ENCODE assay signal across 8 cellular contexts in genomic region chr14:50045039-50045711, GRCh38.
DNase-seq lines count a peak whose midpoint lies in the region; ATAC-seq and TF ChIP-seq lines count a peak whose summit lies in the region.

No MANE protein-coding gene starts in this region.

- no peak overlapping the region for H3K27ac ChIP-seq in OCI-LY3 (ENCODE audit: low read length)
- peak overlapping the region; percentile 84 for H3K27ac ChIP-seq in left ventricle myocardium inferior (replicated peaks)

- no peak overlapping the region; the same call in 1 of the 2 replicates for H3K9ac ChIP-seq in OCI-LY3 (ENCODE audit: low read length)

- H3K36me3 ChIP-seq in OCI-LY3 (replicated peaks; ENCODE audit: low read depth, low read length) (peaks cover 8% of the 10 kb centered on the region), left ventricle myocardium inferior (no peaks in the 10 kb centered on the region)

- no peak overlapping the region for H3K4me2 ChIP-seq in OCI-LY3 (ENCODE audit: low read length)

- H3K4me3 ChIP-seq in OCI-LY3 (ENCODE audit: low read length) (no peak overlapping the region), left ventricle myocardium inferior (no peak overlapping the region)

- H4K20me1 ChIP-seq in OCI-LY3 (ENCODE audit: insufficient read depth, low read length), result no peaks in the 10 kb centered on the region

- H3K27me3 ChIP-seq in OCI-LY3 (ENCODE audit: low read depth, low read length), result no peaks in the 10 kb centered on the region
- no peaks in the 10 kb centered on the region for H3K27me3 ChIP-seq in left ventricle myocardium inferior (ENCODE audit: low read depth)

- intact Hi-C loops in left ventricle myocardium inferior (cut with micrococcal nuclease), result no loop called here

- H3K9me3 ChIP-seq in OCI-LY3 (ENCODE audit: insufficient read depth, low read length) (no peaks in the 10 kb centered on the region), left ventricle myocardium inferior (replicated peaks) (peaks cover 7% of the 10 kb centered on the region)

- DNase-seq in activated effector memory CD4-positive, alpha-beta T cell treated with anti-CD3 and anti-CD28 coated beads, Interleukin-2, amount 50 U/mL, for 16 hours, result peak; percentile 88
- DNase-seq in left ventricle myocardium inferior (peak; percentile 74), NCI-H1092 treated with DMSO at 0.1 percent for 48 hours (lab: John Stamatoyannopoulos, UW) (no peak), DMS153 treated with DMSO at 0.1 percent for 48 hours (lab: John Stamatoyannopoulos, UW; ENCODE audit: unreplicated experiment) (no peak)
- DNase-seq in stimulated activated CD4-positive, alpha-beta T cell treated with anti-CD3 and anti-CD28 coated beads, Interleukin-4, amount 100 ng/mL, for 4 hours, result peak; percentile 42 to 64

- H2AFZ ChIP-seq in OCI-LY3 (ENCODE audit: low read depth, low read length), result peak overlapping the region; percentile 62; the same call in 1 of the 2 replicates

- peak; percentile 40 for ATAC-seq in GM18499 (IDR thresholded peaks at IDR 0.05; ENCODE audit: insufficient read depth, unreplicated experiment)
- ATAC-seq in HG02763 (IDR thresholded peaks at IDR 0.05; ENCODE audit: unreplicated experiment), result peak; percentile 66

- H3K79me2 ChIP-seq in OCI-LY3 (ENCODE audit: low read length), result 0 out of 2 replicates have a peak, but pooled peaks cover 1% of the 10 kb centered on the region

- TF ChIP-seq CTCF in OCI-LY3 (IDR thresholded peaks at IDR 0.05; ENCODE audit: low read depth, low read length) (no peak), left ventricle myocardium inferior (IDR thresholded peaks at IDR 0.05; ENCODE audit: borderline replicate concordance) (no peak)

- H3K4me1 ChIP-seq in OCI-LY3 (ENCODE audit: low read length), result peaks cover 46% of the 10 kb centered on the region
- H3K4me1 ChIP-seq in left ventricle myocardium inferior, result peaks cover 42% of the 10 kb centered on the region

Comparison
In these comparisons a context has a peak if more than half of its experiments do, and no peak if none do; other contexts are left out.
1. DNase-seq: peak in activated effector memory CD4-positive, alpha-beta T cell treated with anti-CD3 and anti-CD28 coated beads, Interleukin-2, amount 50 U/mL, for 16 hours (single experiment), left ventricle myocardium inferior (single experiment) and stimulated activated CD4-positive, alpha-beta T cell treated with anti-CD3 and anti-CD28 coated beads, Interleukin-4, amount 100 ng/mL, for 4 hours (2 of 2); none in NCI-H1092 treated with DMSO at 0.1 percent for 48 hours (single experiment) and DMS153 treated with DMSO at 0.1 percent for 48 hours (single experiment).